11 cellular contexts compared by ENCODE assay signal in genomic region chr10:116555882-116556281, GRCh38. TPM values are rescaled to one million over a fixed set of nuclear protein-coding genes. Genes with fewer than 3 reads are reported as not detected.
"Had no signal": no experiment of that assay in that cellular context is flagged by ENCODE, and none has a peak within 500 bp of the region (broad histone marks: within the 10 kb centered on the region; RNA-seq: fewer than 3 reads in every experiment).

No MANE protein-coding gene starts in this region.

- H2AFZ ChIP-seq: GM23248 had no signal

- FAIRE-seq: H1, H54, K562 had no signal

- ATAC-seq: K562 had no signal

- H3K27ac ChIP-seq: GM23248, HL-60 had no signal

- DNase-seq: GM23248, H9, HCEC 1CT, HFFc6, IMR-90, KG1 had no signal

- H3K4me3 ChIP-seq: GM23248, K562 had no signal

- H3K9ac ChIP-seq: GM23248 had no signal

RNA-seq across cellular contexts. Expression of gene PNLIP, which starts 10.2 kb away (rescaled TPM):
- total RNA-seq: GM23248, H1, H9, HFFc6, HT1080, IMR-90 had no signal
- polyA plus RNA-seq: GM23248, H1, IMR-90, K562 had no signal

RNA-seq across cellular contexts. Expression of gene PNLIPRP1, which starts 34.9 kb away (rescaled TPM):
- total RNA-seq: GM23248, H1, H9, HFFc6, HT1080, IMR-90 had no signal
- polyA plus RNA-seq: GM23248, H1, IMR-90, K562 had no signal
